11 cellular contexts compared by ENCODE assay signal in genomic region chr16:75238853-75239371, GRCh38. TPM values are rescaled to one million over a fixed set of nuclear protein-coding genes. Genes with fewer than 3 reads are reported as not detected.
DNase-seq lines count a peak whose midpoint lies in the region; ATAC-seq and TF ChIP-seq lines count a peak whose summit lies in the region.
"Had no signal": no experiment of that assay in that cellular context is flagged by ENCODE, and none has a peak within 500 bp of the region (broad histone marks: within the 10 kb centered on the region; RNA-seq: fewer than 3 reads in every experiment).

No MANE protein-coding gene starts in this region.

- no peak overlapping the region for H4K91ac ChIP-seq in neuronal stem cell (ENCODE audit: low read depth, low read length, poor library complexity)

- TF ChIP-seq EP300 in esophagus muscularis mucosa (IDR thresholded peaks at IDR 0.05), result no peak

- no peak for ATAC-seq in HG03139 (IDR thresholded peaks at IDR 0.05; ENCODE audit: unreplicated experiment)
- ATAC-seq: natural killer cell had no signal

- H3K9ac ChIP-seq in NT2/D1 (ENCODE audit: insufficient read length, low read depth) (peak overlapping the region; percentile 56), neuronal stem cell (ENCODE audit: low read depth, low read length, poor library complexity) (peak overlapping the region; percentile 84)

- no peak overlapping the region for H3K4me3 ChIP-seq in NT2/D1 (ENCODE audit: insufficient read length, low read depth)
- H3K4me3 ChIP-seq in esophagus muscularis mucosa, result peak overlapping the region in 2 of 4 donors; percentile 13 to 24
- H3K4me3 ChIP-seq in neuronal stem cell (ENCODE audit: low read length in 2 of 2), result no peak overlapping the region

- no peak overlapping the region for H2AFZ ChIP-seq in neuronal stem cell (ENCODE audit: low read length)

- H2BK120ac ChIP-seq in neuronal stem cell (ENCODE audit: low read depth, low read length), result no peak overlapping the region

- H2BK15ac ChIP-seq in neuronal stem cell (ENCODE audit: low read length), result peak overlapping the region; percentile 9

- 16% methylated on average over 3 of the region's 10 CpGs for WGBS in esophagus muscularis mucosa
- no CpG with 5 or more reads among the region's 10 CpGs for WGBS in neuronal stem cell (ENCODE audit: extremely low coverage in 2 of 2, insufficient read length in 2 of 2, insufficient replicate concordance in 1 of 2), 2 donors

- peak overlapping the region; percentile 97 for H3K14ac ChIP-seq in neuronal stem cell (ENCODE audit: low read length)

- H4K8ac ChIP-seq in neuronal stem cell (ENCODE audit: low read depth, low read length), result no peak overlapping the region

- no peak overlapping the region for H3K4me2 ChIP-seq in neuronal stem cell (ENCODE audit: insufficient read depth, low read length, poor library complexity, severe bottlenecking)

- peak overlapping the region; percentile 89 for H3K4ac ChIP-seq in neuronal stem cell (ENCODE audit: low read length)

- DNase-seq in AG08395 (ENCODE audit: low spot score) (peak; percentile 66), NT2/D1 (ENCODE audit: low read depth, low spot score) (no peak), esophagus muscularis mucosa (ENCODE audit: extremely low spot score) (no peak), neuronal stem cell (ENCODE audit: low spot score) (no peak), NCI-H2196 treated with DMSO at 0.1 percent for 48 hours (lab: John Stamatoyannopoulos, UW; ENCODE audit: unreplicated experiment) (no peak), NCI-H2081 (lab: John Stamatoyannopoulos, UW) (no peak), CD1c-positive myeloid dendritic cell (ENCODE audit: extremely low spot score) (no peak)
- DNase-seq: natural killer cell; stimulated activated naive B cell treated with anti-CD40 and anti-IgM and Interleukin-4, amounts not matched to agents 10 μg/mL and 1 μg/mL and 100 μg/mL, for 72 hours had no signal

- H3K4me1 ChIP-seq in NT2/D1 (ENCODE audit: insufficient read depth, insufficient read length) (peaks cover 35% of the 10 kb centered on the region), esophagus muscularis mucosa (peaks cover 55 to 71% (median 63%) of the 10 kb centered on the region in 4 donors), neuronal stem cell (ENCODE audit: control insufficient read depth in 2 of 2, insufficient read depth in 1 of 2, low read depth in 1 of 2, low read length in 2 of 2) (peaks cover 16 to 25% of the 10 kb centered on the region in 2 donors)

- H3K27me3 ChIP-seq in NT2/D1 (ENCODE audit: insufficient read depth, insufficient read length), result no peaks in the 10 kb centered on the region
- H3K27me3 ChIP-seq in esophagus muscularis mucosa, result no peaks in the 10 kb centered on the region
- no peaks in the 10 kb centered on the region for H3K27me3 ChIP-seq in neuronal stem cell (ENCODE audit: control insufficient read depth in 3 of 3, insufficient read depth in 3 of 3, low read depth in 1 of 3, low read length in 3 of 3)

- H3K36me3 ChIP-seq in NT2/D1 (ENCODE audit: insufficient read depth, insufficient read length, low read length) (peaks cover 100% of the 10 kb centered on the region), esophagus muscularis mucosa (peaks cover 17 to 67% (median 54%) of the 10 kb centered on the region in 4 donors), neuronal stem cell (replicated peaks in 1 of 2; ENCODE audit: control insufficient read depth in 2 of 2, insufficient read depth in 2 of 2, low read length in 2 of 2) (peaks cover 54 to 98% of the 10 kb centered on the region in 2 donors)

- no peaks in the 10 kb centered on the region for H3K9me3 ChIP-seq in NT2/D1 (ENCODE audit: insufficient read depth, low read length)
- no peaks in the 10 kb centered on the region for H3K9me3 ChIP-seq in esophagus muscularis mucosa
- no peaks in the 10 kb centered on the region for H3K9me3 ChIP-seq in neuronal stem cell (replicated peaks in 1 of 2; ENCODE audit: control insufficient read depth in 2 of 2, insufficient read depth in 1 of 2, low read depth in 1 of 2, low read length in 2 of 2)

- no peak for TF ChIP-seq POLR2A in esophagus muscularis mucosa (IDR thresholded peaks at IDR 0.05; ENCODE audit: low read depth)

- TF ChIP-seq CTCF in esophagus muscularis mucosa (IDR thresholded peaks at IDR 0.05), result peak in 1 of 3 experiments; percentile 30

- H3K79me1 ChIP-seq in neuronal stem cell (ENCODE audit: low read depth, low read length), result peaks cover 52% of the 10 kb centered on the region

- H2BK5ac ChIP-seq in neuronal stem cell (ENCODE audit: low read length), result peak overlapping the region; percentile 82

- H2BK12ac ChIP-seq in neuronal stem cell (ENCODE audit: low read length), result peak overlapping the region; percentile 73

- peak overlapping the region; percentile 74 for H3K18ac ChIP-seq in neuronal stem cell (ENCODE audit: low read length)

- H3K27ac ChIP-seq in esophagus muscularis mucosa (replicated peaks in 1 of 4), result peak overlapping the region; percentile 82 to 85 (median 84)
- H3K27ac ChIP-seq in neuronal stem cell (replicated peaks; ENCODE audit: low read length), result peak overlapping the region; percentile 50

- intact Hi-C loops in esophagus muscularis mucosa (cut with DNase I), result loop anchor here (5.0 kb wide), 1 partner anchor 68 kb away; no protein-coding TSS in a partner anchor

- H3K23ac ChIP-seq in neuronal stem cell (ENCODE audit: low read depth, low read length, poor library complexity), result peak overlapping the region; percentile 96

- peak overlapping the region; percentile 94 for H2AK5ac ChIP-seq in neuronal stem cell (ENCODE audit: low read depth, low read length)

RNA-seq across cellular contexts. Expression of gene BCAR1, which starts 12.5 kb away (rescaled TPM):
- 10 to 100 TPM; 31.6 to 67.1 (median 54.8) TPM for total RNA-seq in esophagus muscularis mucosa
- 43.7 TPM for polyA plus RNA-seq in neuronal stem cell (2013, experiment 1 of 2)
- 43.2 TPM for polyA plus RNA-seq in neuronal stem cell (2013, experiment 2 of 2)
- total RNA-seq: natural killer cell had no signal

RNA-seq across cellular contexts. Expression of gene CTRB1, which starts 20.1 kb away (rescaled TPM):
- not detected for total RNA-seq in esophagus muscularis mucosa
- 0.06 TPM for polyA plus RNA-seq in neuronal stem cell (2013, experiment 1 of 2)
- polyA plus RNA-seq in neuronal stem cell (2013, experiment 2 of 2), result 0.06 TPM
- total RNA-seq: HT-29, natural killer cell had no signal

RNA-seq across cellular contexts. Expression of gene CTRB2, which starts 32.0 kb away (rescaled TPM):
- total RNA-seq in esophagus muscularis mucosa, result not detected
- not detected for polyA plus RNA-seq in neuronal stem cell (2013, experiment 1 of 2)
- polyA plus RNA-seq in neuronal stem cell (2013, experiment 2 of 2), result 0.01 TPM
- total RNA-seq: HT-29, natural killer cell had no signal
